ENCODE assay signal across 8 cellular contexts in genomic region chr22:17157714-17158113, GRCh38. TPM values are rescaled to one million over a fixed set of nuclear protein-coding genes. Genes with fewer than 3 reads are reported as not detected.
DNase-seq lines count a peak whose midpoint lies in the region; ATAC-seq and TF ChIP-seq lines count a peak whose summit lies in the region.

No MANE protein-coding gene starts in this region.

- ATAC-seq in WTC11 (no peak), right cardiac atrium (no peak), thoracic aorta (ENCODE audit: insufficient number of reproducible peaks, low FRiP score, low read depth) (no peak)

- POLR2A ChIA-PET in WTC11 (lab: Charles Lee), result interaction anchor here (1.4 kb wide), 1 partner anchor 14 kb away, joined by 3 read pairs; no protein-coding TSS in a partner anchor

- no peaks in the 10 kb centered on the region for H3K9me3 Mint-ChIP-seq in activated naive CD4-positive, alpha-beta T cell treated with anti-CD3 and anti-CD28 coated beads, Interleukin-2, amount 50 U/mL, for 24 hours
- H3K9me3 Mint-ChIP-seq in WTC11, result no peaks in the 10 kb centered on the region

- peaks cover 36% of the 10 kb centered on the region for H3K4me1 Mint-ChIP-seq in activated naive CD4-positive, alpha-beta T cell treated with anti-CD3 and anti-CD28 coated beads, Interleukin-2, amount 50 U/mL, for 24 hours
- H3K4me1 Mint-ChIP-seq in WTC11, result peaks cover 32% of the 10 kb centered on the region

- H3K4me3 Mint-ChIP-seq in activated naive CD4-positive, alpha-beta T cell treated with anti-CD3 and anti-CD28 coated beads, Interleukin-2, amount 50 U/mL, for 24 hours, result peak overlapping the region; percentile 89
- peak overlapping the region; percentile 77 for H3K4me3 Mint-ChIP-seq in WTC11

- H3K36me3 ChIP-seq in thoracic aorta, result no peaks in the 10 kb centered on the region

- H3K9me3 ChIP-seq in right cardiac atrium (ENCODE audit: control insufficient read depth, low read length) (no peaks in the 10 kb centered on the region), thoracic aorta (no peaks in the 10 kb centered on the region)

- TF ChIP-seq CTCF in WTC11 (IDR thresholded peaks at IDR 0.05) (no peak), thoracic aorta (IDR thresholded peaks at IDR 0.05) (no peak)

- H3K27ac ChIP-seq in right cardiac atrium (ENCODE audit: low read length) (peak overlapping the region; percentile 13), thoracic aorta (peak overlapping the region in 1 of 2 donors; percentile 71)

- intact Hi-C loops in right cardiac atrium (cut with DNase I), result no loop called here

- peak overlapping the region; percentile 8 for H3K27ac Mint-ChIP-seq in activated naive CD4-positive, alpha-beta T cell treated with anti-CD3 and anti-CD28 coated beads, Interleukin-2, amount 50 U/mL, for 24 hours
- H3K27ac Mint-ChIP-seq in WTC11, result no peak overlapping the region

- DNase-seq in activated naive CD4-positive, alpha-beta T cell treated with Interleukin-2 at 50 U/mL for 16 hours, result no peak
- DNase-seq in WTC11 (ENCODE audit: low spot score) (no peak), right cardiac atrium (no peak), thoracic aorta (ENCODE audit: low spot score) (no peak), middle frontal gyrus (ENCODE audit: extremely low spot score, low spot score) (no peak), NCI-H510A treated with DMSO at 0.1 percent for 48 hours (lab: John Stamatoyannopoulos, UW) (no peak), SHP77 treated with DMSO at 0.1 percent for 48 hours (lab: John Stamatoyannopoulos, UW) (no peak)

- H3K27me3 ChIP-seq in right cardiac atrium (ENCODE audit: control insufficient read depth, insufficient read depth) (no peaks in the 10 kb centered on the region), thoracic aorta (replicated peaks; ENCODE audit: insufficient read depth) (no peaks in the 10 kb centered on the region)

- WGBS in right cardiac atrium, result 66% methylated on average over 3 of the region's 3 CpGs

- H3K4me3 ChIP-seq in right cardiac atrium (ENCODE audit: low read length), result no peak overlapping the region
- peak overlapping the region; percentile 81 for H3K4me3 ChIP-seq in thoracic aorta

- no peaks in the 10 kb centered on the region for H3K27me3 Mint-ChIP-seq in activated naive CD4-positive, alpha-beta T cell treated with anti-CD3 and anti-CD28 coated beads, Interleukin-2, amount 50 U/mL, for 24 hours
- H3K27me3 Mint-ChIP-seq in WTC11 (ENCODE audit: low read depth), result peaks cover 5% of the 10 kb centered on the region; the same call in 1 of the 2 replicates

- H3K4me1 ChIP-seq in right cardiac atrium (ENCODE audit: control insufficient read depth, insufficient read depth, low read length) (peaks cover 5% of the 10 kb centered on the region), thoracic aorta (ENCODE audit: control insufficient read depth in 1 of 2, low read depth in 2 of 2) (peaks cover 17 to 21% of the 10 kb centered on the region in 2 donors)

- peaks cover 4% of the 10 kb centered on the region for H3K36me3 Mint-ChIP-seq in activated naive CD4-positive, alpha-beta T cell treated with anti-CD3 and anti-CD28 coated beads, Interleukin-2, amount 50 U/mL, for 24 hours
- peaks cover 4% of the 10 kb centered on the region; the same call in 1 of the 2 replicates for H3K36me3 Mint-ChIP-seq in WTC11

- CTCF ChIA-PET in WTC11 (lab: Charles Lee), result interaction anchor here (0.6 to 7.9 kb wide), 10 partner anchors 14 to 662 kb away, joined by 3 to 108 read pairs (median 3); partner anchors contain the start of gene TMEM121B

TF ChIP-seq in WTC11, 78 proteins besides CTCF, POLR2A, EP300 and RAD21:
- no peak for TF ChIP-seq PREB (CRISPR knock-in tag; IDR thresholded peaks at IDR 0.05; ENCODE audit: borderline replicate concordance)
TF ChIP-seq in WTC11: peak in this region for 0.

RNA-seq across cellular contexts. Expression of gene HDHD5, which starts 1.4 kb away (rescaled TPM):
- total RNA-seq in WTC11 (2021) (84.0 to 114 TPM (median 110 TPM) in 3 replicates), right cardiac atrium (10 to 100 TPM; 28.2 to 41.2 (median 35.9) TPM), thoracic aorta (10 to 100 TPM; 32.6 to 50.1 TPM)
- 37.9 TPM for polyA plus RNA-seq in right cardiac atrium

RNA-seq across cellular contexts. Expression of gene TMEM121B, which starts 36.6 kb away (rescaled TPM):
- total RNA-seq in WTC11 (2021) (7.5 to 8.3 TPM (median 7.7 TPM) in 3 replicates), right cardiac atrium (1 to 10 TPM in 3 of 4 donors, under 1 TPM in 1; 0.56 to 1.9 (median 1.1) TPM), thoracic aorta (1 to 10 TPM; 1.1 to 2.0 TPM)
- 0.68 TPM for polyA plus RNA-seq in right cardiac atrium
